ENCODE assay signal across 9 cellular contexts in genomic region chr6:169427856-169428255, GRCh38.
DNase-seq lines count a peak whose midpoint lies in the region; ATAC-seq and TF ChIP-seq lines count a peak whose summit lies in the region.
"Had no signal": no experiment of that assay in that cellular context is flagged by ENCODE, and none has a peak within 500 bp of the region (broad histone marks: within the 10 kb centered on the region; RNA-seq: fewer than 3 reads in every experiment).

No MANE protein-coding gene starts in this region.

- no peaks in the 10 kb centered on the region for H4K20me1 ChIP-seq in HCT116 (ENCODE audit: insufficient read depth)

- peak overlapping the region in 1 of 2 experiments; percentile 16; a peak in 1 of 4 replicates for H3K4me3 ChIP-seq in HCT116 (replicated peaks in 1 of 2; ENCODE audit: low read depth in 1 of 2, low read length in 2 of 2)
- no peak overlapping the region for H3K4me3 ChIP-seq in stomach

- H3K27me3 ChIP-seq in HCT116 (ENCODE audit: insufficient read depth, low read length) (no peaks in the 10 kb centered on the region), stomach (no peaks in the 10 kb centered on the region)

- H3K4me1 ChIP-seq in HCT116 (ENCODE audit: control insufficient read depth in 1 of 2, insufficient read depth in 2 of 2, low read length in 2 of 2) (peaks cover 4 to 12% of the 10 kb centered on the region in 2 experiments; a peak in 3 of 4 replicates), stomach (peaks cover 0 to 12% (median 0%) of the 10 kb centered on the region in 4 donors)

- POLR2A ChIA-PET in HCT116 (lab: Charles Lee) = no interaction called here

- H3K36me3 ChIP-seq in HCT116 (ENCODE audit: control insufficient read depth in 1 of 2, insufficient read depth in 2 of 2, low read length in 2 of 2) (no peaks in the 10 kb centered on the region), stomach (no peaks in the 10 kb centered on the region)

- H3K9me2 ChIP-seq in HCT116 (ENCODE audit: insufficient read depth) = no peaks in the 10 kb centered on the region

- no peak for TF ChIP-seq CTCF in HCT116 (IDR thresholded peaks at IDR 0.05 in 2 of 3, conservative IDR thresholded peaks at IDR 0.05 in 1 of 3; ENCODE audit: borderline replicate concordance in 1 of 3, insufficient read depth in 1 of 3, low read depth in 2 of 3, low read length in 2 of 3)
- TF ChIP-seq CTCF in stomach (IDR thresholded peaks at IDR 0.05) = no peak

- peaks cover 0 to 6% of the 10 kb centered on the region in 2 experiments; a peak in 2 of 4 replicates for H3K9me3 ChIP-seq in HCT116 (ENCODE audit: control insufficient read depth in 1 of 2, insufficient read depth in 1 of 2, low read depth in 1 of 2, low read length in 2 of 2)
- H3K9me3 ChIP-seq in stomach = peaks cover 9 to 32% (median 25%) of the 10 kb centered on the region in 4 donors

- TF ChIP-seq RAD21 in HCT116 (IDR thresholded peaks at IDR 0.05; ENCODE audit: low read depth) = no peak

- H3K27ac ChIP-seq in HCT116 (ENCODE audit: low read depth, low read length) = no peak overlapping the region
- H3K27ac ChIP-seq in stomach = peak overlapping the region in 4 of 5 donors; percentile 41 to 58 (median 54)

- TF ChIP-seq POLR2A in HCT116 (IDR thresholded peaks at IDR 0.05; ENCODE audit: borderline replicate concordance, extremely low read depth, insufficient read depth, insufficient read length) (no peak), stomach (IDR thresholded peaks at IDR 0.05) (no peak)

- DNase-seq in HCT116 (ENCODE audit: low read depth, low spot score) (no peak), brain pericyte (ENCODE audit: low read depth, low spot score) (peak; percentile 80), iris pigment epithelial cell (ENCODE audit: low read depth) (peak; percentile 87), stomach (no peak), cerebellar cortex (ENCODE audit: low spot score) (no peak), NOMO-1 treated with DMSO at 0.1 percent for 48 hours (lab: John Stamatoyannopoulos, UW; ENCODE audit: unreplicated experiment) (no peak)
- no peak for DNase-seq in activated T-cell treated with anti-CD3 and anti-CD28 coated beads, Interleukin-2, amount 50 U/mL, for 1 hour
- DNase-seq: head of caudate nucleus had no signal

- no peak for TF ChIP-seq EP300 in stomach (IDR thresholded peaks at IDR 0.05)

- WGBS in stomach, 5 donors = 36 to 57% (median 43%) methylated on average over 11 of the region's 11 CpGs

- peak overlapping the region; percentile 37 for H2AFZ ChIP-seq in HCT116 (ENCODE audit: low read depth, low read length, poor library complexity, severe bottlenecking)

- intact Hi-C loops in HCT116 (cut with micrococcal nuclease) = no loop called here
- intact Hi-C loops in stomach (cut with DNase I; ENCODE audit: low total_unique reads) = no loop called here

- RAD21 ChIA-PET in HCT116 (lab: Charles Lee; ENCODE audit: low non-redundant PET in 1 of 2, low total read pairs in 2 of 2, uncharacterized antibody in 2 of 2, unreplicated experiment in 2 of 2) = no interaction called here

- no TSS peak for BruUV-seq in HCT116 (replicated peaks; lab: Mats Ljungman, UMichigan)

- H3K9ac ChIP-seq in HCT116 (ENCODE audit: low read length) = no peak overlapping the region

- no peaks in the 10 kb centered on the region for H3K79me2 ChIP-seq in HCT116 (ENCODE audit: insufficient read depth, low read length)

- CTCF ChIA-PET in HCT116 (lab: Charles Lee) = no interaction called here

- ATAC-seq in HCT116 (peak; percentile 40; the same call in 1 of the 2 replicates), GM21515 (IDR thresholded peaks at IDR 0.05; ENCODE audit: unreplicated experiment) (no peak)

- H3K4me2 ChIP-seq in HCT116 (ENCODE audit: low read length) = peak overlapping the region; percentile 56

TF ChIP-seq in HCT116, 20 proteins besides CTCF, POLR2A, EP300 and RAD21:
- no peak for TF ChIP-seq EZH2 (IDR thresholded peaks at IDR 0.05)
- peak; percentile 51 for TF ChIP-seq JUND (IDR thresholded peaks at IDR 0.05)
- TF ChIP-seq FOSL1 (IDR thresholded peaks at IDR 0.05; ENCODE audit: low read depth) = peak; percentile 54; the same call in 1 of the 2 replicates
- TF ChIP-seq CEBPB (IDR thresholded peaks at IDR 0.05; ENCODE audit: low read depth) = peak; percentile 73
- TF ChIP-seq ZFX (IDR thresholded peaks at IDR 0.05) = no peak
- TF ChIP-seq SIN3A (IDR thresholded peaks at IDR 0.05; ENCODE audit: low read depth) = no peak
- TF ChIP-seq ZBTB33 (IDR thresholded peaks at IDR 0.05; ENCODE audit: extremely low read depth, insufficient replicate concordance, low read length) = no peak
- TF ChIP-seq YY1 (IDR thresholded peaks at IDR 0.05; ENCODE audit: extremely low read depth, insufficient replicate concordance, low read depth, low read length) = no peak
- TF ChIP-seq, protein P1, sequence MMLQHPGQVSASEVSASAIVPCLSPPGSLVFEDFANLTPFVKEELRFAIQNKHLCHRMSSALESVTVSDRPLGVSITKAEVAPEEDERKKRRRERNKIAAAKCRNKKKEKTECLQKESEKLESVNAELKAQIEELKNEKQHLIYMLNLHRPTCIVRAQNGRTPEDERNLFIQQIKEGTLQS (IDR thresholded peaks at IDR 0.05) = no peak
- TF ChIP-seq SRF (IDR thresholded peaks at IDR 0.05; ENCODE audit: low read depth) = no peak
- TF ChIP-seq POLR2AphosphoS5 (IDR thresholded peaks at IDR 0.05; ENCODE audit: low read depth, low read length) = no peak

Comparison
In these comparisons a context has a peak if more than half of its experiments do, and no peak if none do; other contexts are left out.
1. DNase-seq: peak in brain pericyte (single experiment) and iris pigment epithelial cell (single experiment); none in HCT116 (single experiment), stomach (single experiment), cerebellar cortex (single experiment), NOMO-1 treated with DMSO at 0.1 percent for 48 hours (single experiment) and activated T-cell treated with anti-CD3 and anti-CD28 coated beads, Interleukin-2, amount 50 U/mL, for 1 hour (single experiment).